9 cellular contexts compared by ENCODE assay signal in the genomic region with DNA sequence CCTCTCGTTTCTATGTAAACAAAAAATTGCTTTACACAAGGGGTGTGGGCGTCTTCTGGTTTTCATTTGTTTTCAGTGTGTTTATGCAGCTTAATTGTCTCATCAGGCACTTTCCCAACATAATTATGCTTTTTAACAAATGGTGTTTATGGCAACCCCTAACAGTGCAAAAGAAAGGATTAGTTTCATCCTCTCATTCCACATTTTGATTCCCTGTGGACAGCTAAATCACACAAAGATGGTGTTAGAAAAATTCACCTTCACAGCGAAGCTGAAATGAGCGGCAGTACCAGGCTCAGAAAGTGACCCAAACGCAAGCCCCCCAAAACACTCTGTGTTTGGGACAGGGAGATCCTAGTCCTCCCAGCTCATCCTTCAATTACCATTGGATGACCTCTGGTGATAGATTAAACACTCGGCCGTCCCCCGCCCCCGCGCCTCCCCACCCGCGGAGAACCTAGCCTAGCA. TPM values are rescaled to one million over a fixed set of nuclear protein-coding genes. Genes with fewer than 3 reads are reported as not detected.
DNase-seq lines count a peak whose midpoint lies in the region; ATAC-seq and TF ChIP-seq lines count a peak whose summit lies in the region.
"Had no signal": no experiment of that assay in that cellular context is flagged by ENCODE, and none has a peak within 500 bp of the region (broad histone marks: within the 10 kb centered on the region; RNA-seq: fewer than 3 reads in every experiment).

No MANE protein-coding gene starts in this region.

- no peak for DNase-seq in H7
- DNase-seq in WTC11 (ENCODE audit: low spot score): no peak
- no peak for DNase-seq in iPS DF 6.9 (ENCODE audit: low read depth, low spot score)
- no peak for DNase-seq in spleen
- DNase-seq in stimulated activated CD4-positive, alpha-beta T cell treated with anti-CD3 and anti-CD28 coated beads, Interleukin-4, amount 100 ng/mL, for 4 hours: no peak

- H3K4me1 Mint-ChIP-seq in WTC11: peaks cover 50% of the 10 kb centered on the region

- intact Hi-C loops in spleen (cut with DNase I; ENCODE audit: low total_unique reads): no loop called here

- CTCF ChIA-PET in WTC11 (lab: Charles Lee): interaction anchor here (0.6 to 1.9 kb wide), 8 partner anchors 7 to 146 kb away, joined by 3 to 7 read pairs (median 4); no protein-coding TSS in a partner anchor

- peaks cover 6% of the 10 kb centered on the region for H3K27me3 Mint-ChIP-seq in WTC11 (ENCODE audit: low read depth)

- H3K36me3 Mint-ChIP-seq in WTC11: no peaks in the 10 kb centered on the region

- TF ChIP-seq CTCF in WTC11 (IDR thresholded peaks at IDR 0.05): no peak
- TF ChIP-seq CTCF in spleen (IDR thresholded peaks at IDR 0.05 in 8 of 11, conservative IDR thresholded peaks at IDR 0.05 in 3 of 11): no peak

- ATAC-seq in WTC11: no peak; the same call in 1 of the 2 replicates
- no peak for ATAC-seq in HG02759 (IDR thresholded peaks at IDR 0.05; ENCODE audit: unreplicated experiment)
- ATAC-seq in GM18517 (IDR thresholded peaks at IDR 0.05; ENCODE audit: unreplicated experiment): no peak
- no peak for ATAC-seq in HG03108 (IDR thresholded peaks at IDR 0.05; ENCODE audit: unreplicated experiment)

- H3K4me3 Mint-ChIP-seq in WTC11: peak overlapping the region; percentile 65

- no peak for TF ChIP-seq POLR2A in spleen (IDR thresholded peaks at IDR 0.05)

- H3K27me3 ChIP-seq in H7 (ENCODE audit: control insufficient read depth, insufficient read depth, low read length) (peaks cover 3% of the 10 kb centered on the region; the same call in 1 of the 2 replicates), iPS DF 6.9 (ENCODE audit: control insufficient read depth, insufficient read depth, low read length) (no peaks in the 10 kb centered on the region), spleen (replicated peaks in 1 of 7) (peaks cover 0 to 7% (median 0%) of the 10 kb centered on the region in 7 donors)

- no peaks in the 10 kb centered on the region for H3K9me3 ChIP-seq in iPS DF 6.9 (ENCODE audit: control insufficient read depth, insufficient read depth, low read length)
- no peaks in the 10 kb centered on the region for H3K9me3 ChIP-seq in spleen

- H3K4me3 ChIP-seq in H7 (ENCODE audit: insufficient read depth, low read depth, low read length) (peak overlapping the region; percentile 74), iPS DF 6.9 (ENCODE audit: low read length) (peak overlapping the region; percentile 50; the same call in 1 of the 2 replicates), spleen (peak overlapping the region; percentile 62 to 95 (median 76))

- WGBS in iPS DF 6.9 (ENCODE audit: insufficient coverage, insufficient read length): no CpG with 5 or more reads among the region's 12 CpGs
- 10 to 20% (median 17%) methylated on average over 9 to 12 of the region's 12 CpGs for WGBS in spleen, 5 donors

- H3K4me1 ChIP-seq in iPS DF 6.9 (ENCODE audit: control insufficient read depth, insufficient read depth, low read length) (peaks cover 2% of the 10 kb centered on the region; the same call in 1 of the 2 replicates), spleen (peaks cover 0 to 28% (median 19%) of the 10 kb centered on the region in 6 donors)

- H3K27ac Mint-ChIP-seq in WTC11: no peak overlapping the region

- H3K27ac ChIP-seq in iPS DF 6.9 (ENCODE audit: low read length) (no peak overlapping the region), spleen (peak overlapping the region; percentile 61 to 89 (median 86))
- H3K27ac ChIP-seq: epithelial cell of prostate had no signal

- POLR2A ChIA-PET in WTC11 (lab: Charles Lee): interaction anchor here (0.5 kb wide), 1 partner anchor 982 kb away, joined by 4 read pairs; no protein-coding TSS in a partner anchor

- H3K36me3 ChIP-seq in H7 (replicated peaks; ENCODE audit: control insufficient read depth, insufficient read depth, low read length): no peaks in the 10 kb centered on the region; the same call in 1 of the 2 replicates
- no peaks in the 10 kb centered on the region for H3K36me3 ChIP-seq in iPS DF 6.9 (ENCODE audit: control insufficient read depth, insufficient read depth, low read length)
- H3K36me3 ChIP-seq in spleen: no peaks in the 10 kb centered on the region

- H3K9me3 Mint-ChIP-seq in WTC11: no peaks in the 10 kb centered on the region

TF ChIP-seq in WTC11, 78 proteins besides CTCF, POLR2A, EP300 and RAD21:
- TF ChIP-seq MXD4 (CRISPR knock-in tag; IDR thresholded peaks at IDR 0.05; ENCODE audit: borderline replicate concordance): no peak
- TF ChIP-seq, protein P1, sequence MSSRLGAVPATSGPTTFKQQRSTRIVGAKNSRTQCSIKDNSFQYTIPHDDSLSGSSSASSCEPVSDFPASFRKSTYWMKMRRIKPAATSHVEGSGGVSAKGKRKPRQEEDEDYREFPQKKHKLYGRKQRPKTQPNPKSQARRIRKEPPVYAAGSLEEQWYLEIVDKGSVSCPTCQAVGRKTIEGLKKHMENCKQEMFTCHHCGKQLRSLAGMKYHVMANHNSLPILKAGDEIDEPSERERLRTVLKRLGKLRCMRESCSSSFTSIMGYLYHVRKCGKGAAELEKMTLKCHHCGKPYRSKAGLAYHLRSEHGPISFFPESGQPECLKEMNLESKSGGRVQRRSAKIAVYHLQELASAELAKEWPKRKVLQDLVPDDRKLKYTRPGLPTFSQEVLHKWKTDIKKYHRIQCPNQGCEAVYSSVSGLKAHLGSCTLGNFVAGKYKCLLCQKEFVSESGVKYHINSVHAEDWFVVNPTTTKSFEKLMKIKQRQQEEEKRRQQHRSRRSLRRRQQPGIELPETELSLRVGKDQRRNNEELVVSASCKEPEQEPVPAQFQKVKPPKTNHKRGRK (CRISPR knock-in tag; IDR thresholded peaks at IDR 0.05; ENCODE audit: borderline replicate concordance): no peak
- TF ChIP-seq, protein P2, sequence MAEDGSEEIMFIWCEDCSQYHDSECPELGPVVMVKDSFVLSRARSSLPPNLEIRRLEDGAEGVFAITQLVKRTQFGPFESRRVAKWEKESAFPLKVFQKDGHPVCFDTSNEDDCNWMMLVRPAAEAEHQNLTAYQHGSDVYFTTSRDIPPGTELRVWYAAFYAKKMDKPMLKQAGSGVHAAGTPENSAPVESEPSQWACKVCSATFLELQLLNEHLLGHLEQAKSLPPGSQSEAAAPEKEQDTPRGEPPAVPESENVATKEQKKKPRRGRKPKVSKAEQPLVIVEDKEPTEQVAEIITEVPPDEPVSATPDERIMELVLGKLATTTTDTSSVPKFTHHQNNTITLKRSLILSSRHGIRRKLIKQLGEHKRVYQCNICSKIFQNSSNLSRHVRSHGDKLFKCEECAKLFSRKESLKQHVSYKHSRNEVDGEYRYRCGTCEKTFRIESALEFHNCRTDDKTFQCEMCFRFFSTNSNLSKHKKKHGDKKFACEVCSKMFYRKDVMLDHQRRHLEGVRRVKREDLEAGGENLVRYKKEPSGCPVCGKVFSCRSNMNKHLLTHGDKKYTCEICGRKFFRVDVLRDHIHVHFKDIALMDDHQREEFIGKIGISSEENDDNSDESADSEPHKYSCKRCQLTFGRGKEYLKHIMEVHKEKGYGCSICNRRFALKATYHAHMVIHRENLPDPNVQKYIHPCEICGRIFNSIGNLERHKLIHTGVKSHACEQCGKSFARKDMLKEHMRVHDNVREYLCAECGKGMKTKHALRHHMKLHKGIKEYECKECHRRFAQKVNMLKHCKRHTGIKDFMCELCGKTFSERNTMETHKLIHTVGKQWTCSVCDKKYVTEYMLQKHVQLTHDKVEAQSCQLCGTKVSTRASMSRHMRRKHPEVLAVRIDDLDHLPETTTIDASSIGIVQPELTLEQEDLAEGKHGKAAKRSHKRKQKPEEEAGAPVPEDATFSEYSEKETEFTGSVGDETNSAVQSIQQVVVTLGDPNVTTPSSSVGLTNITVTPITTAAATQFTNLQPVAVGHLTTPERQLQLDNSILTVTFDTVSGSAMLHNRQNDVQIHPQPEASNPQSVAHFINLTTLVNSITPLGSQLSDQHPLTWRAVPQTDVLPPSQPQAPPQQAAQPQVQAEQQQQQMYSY (CRISPR knock-in tag; IDR thresholded peaks at IDR 0.05): no peak
- TF ChIP-seq ZNF219 (CRISPR knock-in tag; IDR thresholded peaks at IDR 0.05; ENCODE audit: borderline replicate concordance): no peak
- TF ChIP-seq ZBTB21 (CRISPR knock-in tag; IDR thresholded peaks at IDR 0.05; ENCODE audit: borderline replicate concordance): no peak
- TF ChIP-seq, protein P3, sequence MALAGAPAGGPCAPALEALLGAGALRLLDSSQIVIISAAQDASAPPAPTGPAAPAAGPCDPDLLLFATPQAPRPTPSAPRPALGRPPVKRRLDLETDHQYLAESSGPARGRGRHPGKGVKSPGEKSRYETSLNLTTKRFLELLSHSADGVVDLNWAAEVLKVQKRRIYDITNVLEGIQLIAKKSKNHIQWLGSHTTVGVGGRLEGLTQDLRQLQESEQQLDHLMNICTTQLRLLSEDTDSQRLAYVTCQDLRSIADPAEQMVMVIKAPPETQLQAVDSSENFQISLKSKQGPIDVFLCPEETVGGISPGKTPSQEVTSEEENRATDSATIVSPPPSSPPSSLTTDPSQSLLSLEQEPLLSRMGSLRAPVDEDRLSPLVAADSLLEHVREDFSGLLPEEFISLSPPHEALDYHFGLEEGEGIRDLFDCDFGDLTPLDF (CRISPR knock-in tag; IDR thresholded peaks at IDR 0.05): no peak
- TF ChIP-seq JUN (CRISPR knock-in tag; IDR thresholded peaks at IDR 0.05): no peak
- no peak for TF ChIP-seq SMAD3 (CRISPR knock-in tag; IDR thresholded peaks at IDR 0.05; ENCODE audit: borderline replicate concordance)
- TF ChIP-seq, protein P4, sequence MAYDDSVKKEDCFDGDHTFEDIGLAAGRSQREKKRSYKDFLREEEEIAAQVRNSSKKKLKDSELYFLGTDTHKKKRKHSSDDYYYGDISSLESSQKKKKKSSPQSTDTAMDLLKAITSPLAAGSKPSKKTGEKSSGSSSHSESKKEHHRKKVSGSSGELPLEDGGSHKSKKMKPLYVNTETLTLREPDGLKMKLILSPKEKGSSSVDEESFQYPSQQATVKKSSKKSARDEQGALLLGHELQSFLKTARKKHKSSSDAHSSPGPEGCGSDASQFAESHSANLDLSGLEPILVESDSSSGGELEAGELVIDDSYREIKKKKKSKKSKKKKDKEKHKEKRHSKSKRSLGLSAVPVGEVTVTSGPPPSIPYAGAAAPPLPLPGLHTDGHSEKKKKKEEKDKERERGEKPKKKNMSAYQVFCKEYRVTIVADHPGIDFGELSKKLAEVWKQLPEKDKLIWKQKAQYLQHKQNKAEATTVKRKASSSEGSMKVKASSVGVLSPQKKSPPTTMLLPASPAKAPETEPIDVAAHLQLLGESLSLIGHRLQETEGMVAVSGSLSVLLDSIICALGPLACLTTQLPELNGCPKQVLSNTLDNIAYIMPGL (CRISPR knock-in tag; IDR thresholded peaks at IDR 0.05): no peak
- no peak for TF ChIP-seq IRF2 (CRISPR knock-in tag; IDR thresholded peaks at IDR 0.05; ENCODE audit: borderline replicate concordance, low read depth)
- TF ChIP-seq NR1H2 (CRISPR knock-in tag; IDR thresholded peaks at IDR 0.05): no peak

RNA-seq across cellular contexts. Expression of a gene that starts 0.7 kb away (rescaled TPM):
- 0.59 and 0.96 TPM in 2 replicates for total RNA-seq in H7 (2014; rRNA removed; shearing (Covaris generic))
- 0.85 to 2.1 TPM (median 1.8 TPM) in 3 replicates for total RNA-seq in WTC11 (2021)
- total RNA-seq in spleen: 10 to 100 TPM in 1 of 7 donors, 1 to 10 TPM in 6; 4.9 to 10.3 (median 8.0) TPM
- 1 to 10 TPM; 2.1 to 3.7 (median 3.1) TPM for polyA plus RNA-seq in spleen
